ENCODE assay signal across 8 cellular contexts in the genomic region with DNA sequence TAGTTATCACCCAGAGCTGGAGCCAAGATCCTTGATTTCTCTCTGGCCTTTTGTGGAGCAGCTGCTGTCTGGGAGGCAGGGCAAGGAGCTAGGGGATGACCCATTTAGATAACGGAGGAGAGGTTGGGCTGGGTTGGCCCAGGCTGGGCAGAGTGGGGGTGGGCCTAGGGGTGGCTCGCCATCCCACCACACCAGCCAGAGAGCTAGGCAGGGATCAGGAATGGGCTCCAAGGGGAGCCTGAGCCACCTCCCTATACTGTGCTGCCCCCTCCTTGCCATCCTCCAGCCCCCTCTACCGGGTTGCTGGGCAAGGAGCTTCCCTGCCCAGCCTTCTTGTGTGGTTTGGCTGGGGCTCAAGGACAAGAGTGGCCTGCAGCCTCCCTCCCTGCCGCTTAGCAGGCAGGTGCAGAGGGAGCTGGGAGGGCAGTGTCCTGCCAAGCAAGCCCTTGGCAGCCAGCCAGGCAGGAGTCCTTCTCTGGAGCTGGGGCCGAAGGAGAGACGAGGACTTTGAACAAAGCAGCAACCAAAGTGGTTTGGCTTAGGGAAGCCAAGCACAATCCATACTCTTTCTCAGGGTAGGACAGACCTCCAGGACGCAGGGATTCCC. TPM values are rescaled to one million over a fixed set of nuclear protein-coding genes. Genes with fewer than 3 reads are reported as not detected.
DNase-seq lines count a peak whose midpoint lies in the region; ATAC-seq and TF ChIP-seq lines count a peak whose summit lies in the region.

No MANE protein-coding gene starts in this region.

- H3K79me2 ChIP-seq in hepatocyte: peaks cover 73% of the 10 kb centered on the region

- no peaks in the 10 kb centered on the region for H3K9me3 ChIP-seq in WERI-Rb-1 (ENCODE audit: severe bottlenecking)
- no peaks in the 10 kb centered on the region for H3K9me3 ChIP-seq in hepatocyte (ENCODE audit: low read depth)
- no peaks in the 10 kb centered on the region for H3K9me3 ChIP-seq in skeletal muscle tissue (ENCODE audit: control insufficient read depth in 3 of 3, low read length in 3 of 3)

- CTCF ChIA-PET in AG04449 (lab: Yijun Ruan, JAX): interaction anchor here (0.9 to 28.6 kb wide), 7 partner anchors 9 to 487 kb away, joined by 3 to 2093 read pairs (median 7); no protein-coding TSS in a partner anchor

- H2AFZ ChIP-seq in hepatocyte: no peak overlapping the region

- POLR2A ChIA-PET in AG04449 (lab: Yijun Ruan, JAX): interaction anchor here (0.9 kb wide), 1 partner anchor 16 kb away, joined by 3 read pairs; no protein-coding TSS in a partner anchor

- H3K4me2 ChIP-seq in hepatocyte: peak overlapping the region; percentile 90

- no peaks in the 10 kb centered on the region for H4K20me1 ChIP-seq in hepatocyte (ENCODE audit: insufficient read depth, poor library complexity, severe bottlenecking)

- H3K27ac ChIP-seq in WERI-Rb-1: no peak overlapping the region
- peak overlapping the region; percentile 78 for H3K27ac ChIP-seq in hepatocyte
- peak overlapping the region; percentile 48 for H3K27ac ChIP-seq in skeletal muscle tissue (ENCODE audit: low read depth, low read length)

- peak overlapping the region; percentile 15 for H3K4me3 ChIP-seq in AG04449 (ENCODE audit: low read depth, low read length)
- H3K4me3 ChIP-seq in WERI-Rb-1 (ENCODE audit: low read depth, low read length): no peak overlapping the region
- no peak overlapping the region for H3K4me3 ChIP-seq in hepatocyte
- peak overlapping the region in 2 of 3 donors; percentile 25 to 35 for H3K4me3 ChIP-seq in skeletal muscle tissue (ENCODE audit: low read length in 3 of 3)

- H3K9me2 ChIP-seq in hepatocyte (replicated peaks; ENCODE audit: insufficient read depth): no peaks in the 10 kb centered on the region

- 42% methylated on average over 6 of the region's 7 CpGs for WGBS in hepatocyte (ENCODE audit: low lambda C conversion rate, missing lambda C conversion rate)

- H3K4me1 ChIP-seq in hepatocyte (ENCODE audit: insufficient read depth) (peaks cover 47% of the 10 kb centered on the region), skeletal muscle tissue (ENCODE audit: control insufficient read depth in 3 of 3, insufficient read depth in 3 of 3, low read length in 3 of 3) (peaks cover 62 to 70% (median 63%) of the 10 kb centered on the region in 3 donors)

- ATAC-seq in HG02938 (IDR thresholded peaks at IDR 0.05; ENCODE audit: unreplicated experiment) (no peak), GM19455 (IDR thresholded peaks at IDR 0.05; ENCODE audit: unreplicated experiment) (no peak)

- no peaks in the 10 kb centered on the region for H3K36me3 ChIP-seq in WERI-Rb-1
- no peaks in the 10 kb centered on the region for H3K36me3 ChIP-seq in hepatocyte (replicated peaks; ENCODE audit: insufficient read depth, low read depth)
- H3K36me3 ChIP-seq in skeletal muscle tissue (ENCODE audit: control insufficient read depth in 3 of 3, insufficient read depth in 3 of 3, low read length in 3 of 3): no peaks in the 10 kb centered on the region

- H3K27me3 ChIP-seq in WERI-Rb-1 (ENCODE audit: insufficient read depth, low read depth, severe bottlenecking): no peaks in the 10 kb centered on the region
- no peaks in the 10 kb centered on the region for H3K27me3 ChIP-seq in hepatocyte
- no peaks in the 10 kb centered on the region for H3K27me3 ChIP-seq in skeletal muscle tissue (ENCODE audit: control insufficient read depth in 3 of 3, insufficient read depth in 3 of 3, low read length in 3 of 3)

- no peak for DNase-seq in AG04449 (ENCODE audit: low read depth, low spot score)
- DNase-seq in LoVo (ENCODE audit: low spot score): peak; percentile 91
- DNase-seq in WERI-Rb-1: peak; percentile 52
- DNase-seq in hepatocyte (ENCODE audit: low spot score): peak; percentile 87
- no peak for DNase-seq in AG08395 (ENCODE audit: low spot score)

- peak overlapping the region in 2 of 3 donors; percentile 35 to 47 for H3K9ac ChIP-seq in skeletal muscle tissue (ENCODE audit: low read depth in 1 of 3, low read length in 3 of 3)

- TF ChIP-seq CTCF in AG04449 (IDR thresholded peaks at IDR 0.05; ENCODE audit: insufficient read depth, low read length, missing control alignments) (no peak), WERI-Rb-1 (IDR thresholded peaks at IDR 0.05; ENCODE audit: low read depth, low read length) (no peak), hepatocyte (IDR thresholded peaks at IDR 0.05; ENCODE audit: poor library complexity) (no peak)

RNA-seq across cellular contexts. Expression of gene NUAK2, which starts 4.1 kb away (rescaled TPM):
- 12.6 and 13.4 TPM in 2 replicates for total RNA-seq in hepatocyte
- 20.7 and 22.5 TPM in 2 replicates for polyA plus RNA-seq in hepatocyte
- 1.0 TPM for total RNA-seq in skeletal muscle tissue

RNA-seq across cellular contexts. Expression of gene KLHDC8A, which starts 39.3 kb away (rescaled TPM):
- total RNA-seq in hepatocyte (0.28 and 0.40 TPM in 2 replicates), skeletal muscle tissue (0.52 TPM)
- polyA plus RNA-seq in hepatocyte: 1.6 and 1.7 TPM in 2 replicates

Comparison
In these comparisons a context has a peak if more than half of its experiments do, and no peak if none do; other contexts are left out.
1. DNase-seq: peak in LoVo (single experiment), WERI-Rb-1 (single experiment) and hepatocyte (single experiment); none in AG04449 (single experiment) and AG08395 (single experiment).
2. H3K4me3 ChIP-seq: peak in AG04449 (single experiment) and skeletal muscle tissue (2 of 3); none in WERI-Rb-1 (single experiment) and hepatocyte (single experiment).